ENCODE assay signal across 8 cellular contexts in genomic region chr11:62831520-62832345, GRCh38. TPM values are rescaled to one million over a fixed set of nuclear protein-coding genes. Genes with fewer than 3 reads are reported as not detected.
DNase-seq lines count a peak whose midpoint lies in the region; ATAC-seq and TF ChIP-seq lines count a peak whose summit lies in the region.

TSS of gene STX5 (minus strand) at chr11:62832051. CDS start at chr11:62831243, 808 bp downstream.

- H3K4me1 ChIP-seq in ascending aorta (peaks cover 0 to 31% of the 10 kb centered on the region in 2 donors), right atrium auricular region (peaks cover 0 to 40% of the 10 kb centered on the region in 2 donors), uterus (peaks cover 0 to 25% of the 10 kb centered on the region in 2 donors)

- DNase-seq in NCI-H1930 (lab: John Stamatoyannopoulos, UW), result peak; percentile 95 to 97
- peak; percentile 99 for DNase-seq in T-helper 2 cell treated with Interferon-gamma antibody and Interleukin-4, amounts not matched to agents 5 μg/mL and 100 μg/mL, for 36 hours (ENCODE audit: low spot score)
- peak; percentile 96 to 100 for DNase-seq in ascending aorta (ENCODE audit: low spot score in 2 of 2)
- peak; percentile 100 for DNase-seq in right atrium auricular region (ENCODE audit: low spot score)
- DNase-seq in pulmonary artery endothelial cell (ENCODE audit: low read depth, low spot score), result peak; percentile 97
- peak; percentile 100 for DNase-seq in uterus

- TF ChIP-seq CTCF in ascending aorta (IDR thresholded peaks at IDR 0.05) (no peak), right atrium auricular region (IDR thresholded peaks at IDR 0.05) (no peak), uterus (IDR thresholded peaks at IDR 0.05) (no peak)

- no peaks in the 10 kb centered on the region for H3K9me3 Mint-ChIP-seq in T-helper 2 cell treated with Interferon-gamma antibody and Interleukin-4, amounts not matched to agents 5 μg/mL and 100 μg/mL, for 36 hours

- H3K27me3 ChIP-seq in ascending aorta (no peaks in the 10 kb centered on the region), right atrium auricular region (no peaks in the 10 kb centered on the region), uterus (no peaks in the 10 kb centered on the region)

- peak within 1 kb of the TSS; percentile 99 for H3K27ac Mint-ChIP-seq in T-helper 2 cell treated with Interferon-gamma antibody and Interleukin-4, amounts not matched to agents 5 μg/mL and 100 μg/mL, for 36 hours

- peaks cover 38% of the 10 kb centered on the region for H3K36me3 Mint-ChIP-seq in T-helper 2 cell treated with Interferon-gamma antibody and Interleukin-4, amounts not matched to agents 5 μg/mL and 100 μg/mL, for 36 hours (ENCODE audit: low read depth)

- H3K4me3 ChIP-seq in ascending aorta (peak within 1 kb of the TSS; percentile 74 to 77), right atrium auricular region (peak within 1 kb of the TSS; percentile 92 to 93), uterus (peak within 1 kb of the TSS; percentile 89 to 96)

- H3K9me3 ChIP-seq in ascending aorta, result no peaks in the 10 kb centered on the region
- no peaks in the 10 kb centered on the region for H3K9me3 ChIP-seq in right atrium auricular region
- no peaks in the 10 kb centered on the region for H3K9me3 ChIP-seq in uterus

- H3K27ac ChIP-seq in ascending aorta (peak within 1 kb of the TSS; percentile 90 to 95), right atrium auricular region (peak within 1 kb of the TSS; percentile 96 to 98), uterus (peak within 1 kb of the TSS; percentile 94 to 98)

- intact Hi-C loops in ascending aorta (cut with DNase I), result loop anchor here (1.0 to 5.0 kb wide), 7 partner anchors 8 to 219 kb away; partner anchors contain the start of genes BSCL2, EML3, GNG3 and HNRNPUL2
- intact Hi-C loops in uterus (cut with DNase I; ENCODE audit: low total_unique reads), result no loop called here

- H3K4me3 Mint-ChIP-seq in T-helper 2 cell treated with Interferon-gamma antibody and Interleukin-4, amounts not matched to agents 5 μg/mL and 100 μg/mL, for 36 hours, result peak within 1 kb of the TSS; percentile 91

- H3K36me3 ChIP-seq in ascending aorta (peaks cover 22 to 31% of the 10 kb centered on the region in 2 donors), right atrium auricular region (peaks cover 37% of the 10 kb centered on the region), uterus (no peaks in the 10 kb centered on the region)

- TF ChIP-seq POLR2A in uterus (IDR thresholded peaks at IDR 0.05), result peak; percentile 78 to 87

- H3K4me1 Mint-ChIP-seq in T-helper 2 cell treated with Interferon-gamma antibody and Interleukin-4, amounts not matched to agents 5 μg/mL and 100 μg/mL, for 36 hours (ENCODE audit: low read depth), result peaks cover 20% of the 10 kb centered on the region

- H3K27me3 Mint-ChIP-seq in T-helper 2 cell treated with Interferon-gamma antibody and Interleukin-4, amounts not matched to agents 5 μg/mL and 100 μg/mL, for 36 hours (ENCODE audit: low read depth), result no peaks in the 10 kb centered on the region

- ATAC-seq in GM18502 (IDR thresholded peaks at IDR 0.05; ENCODE audit: poor library complexity, unreplicated experiment) (peak; percentile 88), HG02970 (IDR thresholded peaks at IDR 0.05; ENCODE audit: low FRiP score, unreplicated experiment) (peak; percentile 81)

RNA-seq across cellular contexts. Expression of gene STX5, which starts in this region (rescaled TPM):
- total RNA-seq in ascending aorta, result 40.3 TPM
- total RNA-seq in right atrium auricular region, result 10 to 100 TPM; 15.2 to 24.7 TPM
- 35.9 and 39.6 TPM in 2 replicates for total RNA-seq in pulmonary artery endothelial cell
- 10 to 100 TPM; 36.5 to 73.5 (median 55.2) TPM for total RNA-seq in uterus

Comparison
In these comparisons a context has a peak if more than half of its experiments do, and no peak if none do; other contexts are left out.
1. Peak in every context shown above with its lines: DNase-seq, ATAC-seq, H3K4me3 ChIP-seq and H3K27ac ChIP-seq.